In genomic region chr1:101178688-101179491, GRCh38 we compare ENCODE assay signal across 9 cellular contexts. TPM values are rescaled to one million over a fixed set of nuclear protein-coding genes. Genes with fewer than 3 reads are reported as not detected.
A peak's percentile ranks its signal among the peaks of the same experiment; 100 is the strongest.
DNase-seq lines count a peak whose midpoint lies in the region; ATAC-seq and TF ChIP-seq lines count a peak whose summit lies in the region.
"Had no signal": no experiment of that assay in that cellular context is flagged by ENCODE, and none has a peak within 500 bp of the region (broad histone marks: within the 10 kb centered on the region; RNA-seq: fewer than 3 reads in every experiment).

No MANE protein-coding gene starts in this region.

- no peaks in the 10 kb centered on the region for H3K36me3 ChIP-seq in BLaER1 treated with 17β-estradiol and CSF1 and Interleukin-3, amounts not matched to agents 10 nM and 100 nM

- H3K4me1 ChIP-seq in BLaER1 treated with 17β-estradiol and CSF1 and Interleukin-3, amounts not matched to agents 10 nM and 100 nM = peaks cover 20 to 29% (median 23%) of the 10 kb centered on the region in 10 experiments

- peaks cover 0 to 7% (median 0%) of the 10 kb centered on the region in 11 experiments; a peak in 4 of 22 replicates for H3K9me3 ChIP-seq in BLaER1 treated with 17β-estradiol and CSF1 and Interleukin-3, amounts not matched to agents 10 nM and 100 nM (replicated peaks in 1 of 11)

- DNase-seq in GM19238 (ENCODE audit: insufficient read length, low spot score) (peak; percentile 28), NCI-H774 (lab: John Stamatoyannopoulos, UW) (no peak), AML-193 (lab: John Stamatoyannopoulos, UW) (no peak), inferior parietal cortex (ENCODE audit: extremely low spot score) (no peak), glomerular visceral epithelial cell (ENCODE audit: extremely low spot score) (no peak)
- peak; percentile 63 for DNase-seq in activated CD8-positive, alpha-beta T cell treated with anti-CD3 and anti-CD28 coated beads for 36 hours
- DNase-seq: GF-D8 had no signal

- intact Hi-C loops in activated CD8-positive, alpha-beta T cell treated with anti-CD3 and anti-CD28 coated beads for 36 hours (cut with micrococcal nuclease) = loop anchor here (1.0 to 2.0 kb wide), 4 partner anchors 42 to 112 kb away; no protein-coding TSS in a partner anchor

- peak overlapping the region; percentile 2 to 67 (median 54); a peak in 19 of 22 replicates for H3K27ac ChIP-seq in BLaER1 treated with 17β-estradiol and CSF1 and Interleukin-3, amounts not matched to agents 10 nM and 100 nM

- peak; percentile 94 for ATAC-seq in HG03064 (IDR thresholded peaks at IDR 0.05; ENCODE audit: low read depth, unreplicated experiment)
- ATAC-seq in activated CD8-positive, alpha-beta T cell treated with anti-CD3 and anti-CD28 coated beads for 36 hours = peak; percentile 75

- POLR2A ChIA-PET in activated CD8-positive, alpha-beta T cell treated with anti-CD3 and anti-CD28 coated beads for 36 hours (lab: Charles Lee) = interaction anchor here (0.6 to 6.9 kb wide), 36 partner anchors 8 to 152 kb away, joined by 3 to 106 read pairs (median 4); partner anchors contain the start of gene S1PR1

- H3K36me3 Mint-ChIP-seq in activated CD8-positive, alpha-beta T cell treated with anti-CD3 and anti-CD28 coated beads for 36 hours (ENCODE audit: low read depth) = peaks cover 7% of the 10 kb centered on the region

- H3K27me3 Mint-ChIP-seq in activated CD8-positive, alpha-beta T cell treated with anti-CD3 and anti-CD28 coated beads for 36 hours = no peaks in the 10 kb centered on the region

- TF ChIP-seq CTCF in activated CD8-positive, alpha-beta T cell treated with anti-CD3 and anti-CD28 coated beads for 36 hours (IDR thresholded peaks at IDR 0.05) = no peak

- H3K4me3 Mint-ChIP-seq in activated CD8-positive, alpha-beta T cell treated with anti-CD3 and anti-CD28 coated beads for 36 hours = peak overlapping the region; percentile 75

- CTCF ChIA-PET in activated CD8-positive, alpha-beta T cell treated with anti-CD3 and anti-CD28 coated beads for 36 hours (lab: Charles Lee) = interaction anchor here (0.6 to 6.1 kb wide), 10 partner anchors 17 to 115 kb away, joined by 3 to 41 read pairs (median 4); partner anchors contain the start of gene S1PR1

- H3K27me3 ChIP-seq in BLaER1 treated with 17β-estradiol and CSF1 and Interleukin-3, amounts not matched to agents 10 nM and 100 nM = no peaks in the 10 kb centered on the region

- H3K4me1 Mint-ChIP-seq in activated CD8-positive, alpha-beta T cell treated with anti-CD3 and anti-CD28 coated beads for 36 hours (ENCODE audit: low read depth) = peaks cover 77% of the 10 kb centered on the region

- H3K9ac ChIP-seq in BLaER1 treated with 17β-estradiol and CSF1 and Interleukin-3, amounts not matched to agents 10 nM and 100 nM = peak overlapping the region in 5 of 11 experiments; percentile 27 to 49 (median 40); a peak in 10 of 22 replicates

- H3K4me2 ChIP-seq in BLaER1 treated with 17β-estradiol and CSF1 and Interleukin-3, amounts not matched to agents 10 nM and 100 nM = peak overlapping the region; percentile 41 to 85 (median 68)

- H3K9me3 Mint-ChIP-seq in activated CD8-positive, alpha-beta T cell treated with anti-CD3 and anti-CD28 coated beads for 36 hours = peaks cover 3% of the 10 kb centered on the region

- H4K20me1 ChIP-seq in BLaER1 treated with 17β-estradiol and CSF1 and Interleukin-3, amounts not matched to agents 10 nM and 100 nM = no peaks in the 10 kb centered on the region

- peak overlapping the region; percentile 100 for H3K27ac Mint-ChIP-seq in activated CD8-positive, alpha-beta T cell treated with anti-CD3 and anti-CD28 coated beads for 36 hours

- H3K4me3 ChIP-seq in BLaER1 treated with 17β-estradiol and CSF1 and Interleukin-3, amounts not matched to agents 10 nM and 100 nM = peak overlapping the region in 9 of 10 experiments; percentile 1 to 44 (median 31); a peak in 9 of 20 replicates

RNA-seq across cellular contexts. Expression of gene S1PR1, which starts 57.9 kb away (rescaled TPM):
- 10 to 100 TPM; 63.9 to 66.4 TPM for total RNA-seq in activated CD8-positive, alpha-beta T cell treated with anti-CD3 and anti-CD28 coated beads for 36 hours

Comparison
In these comparisons a context has a peak if more than half of its experiments do, and no peak if none do; other contexts are left out.
1. DNase-seq: peak in GM19238 (single experiment) and activated CD8-positive, alpha-beta T cell treated with anti-CD3 and anti-CD28 coated beads for 36 hours (single experiment); none in NCI-H774 (single experiment), AML-193 (0 of 2), inferior parietal cortex (single experiment) and glomerular visceral epithelial cell (single experiment).